19 cellular contexts compared by ENCODE assay signal in the genomic region with DNA sequence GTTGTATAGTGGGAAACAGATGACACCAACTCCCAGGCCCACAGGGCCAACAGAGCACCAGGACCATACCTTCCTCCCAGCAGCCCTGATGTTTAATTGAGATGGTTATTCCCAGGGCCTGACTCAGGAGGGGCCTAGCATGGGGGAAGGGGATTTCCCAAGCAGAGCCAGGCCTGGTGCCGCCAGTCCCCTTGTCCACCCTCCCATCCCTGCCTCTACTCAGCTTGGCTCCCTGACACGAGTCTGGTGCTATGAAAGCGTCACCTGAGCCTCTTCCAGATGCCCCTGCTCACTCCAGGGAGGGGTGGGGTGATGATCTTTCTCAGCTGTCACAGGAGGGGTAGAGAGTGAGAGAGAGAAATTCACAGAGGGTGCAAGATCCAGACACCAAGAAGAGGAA.
DNase-seq lines count a peak whose midpoint lies in the region.
"Had no signal": no experiment of that assay in that cellular context is flagged by ENCODE, and none has a peak within 500 bp of the region (broad histone marks: within the 10 kb centered on the region; RNA-seq: fewer than 3 reads in every experiment).

No MANE protein-coding gene starts in this region.

- no peaks in the 10 kb centered on the region for H3K36me3 Mint-ChIP-seq in activated naive CD4-positive, alpha-beta T cell treated with anti-CD3 and anti-CD28 coated beads, Interleukin-2, amount 50 U/mL, for 24 hours
- H3K36me3 Mint-ChIP-seq: CD14-positive monocyte had no signal

- no peak for DNase-seq in activated naive CD4-positive, alpha-beta T cell (lab: John Stamatoyannopoulos, UW)
- DNase-seq in SK-N-DZ (ENCODE audit: low spot score) (peak; percentile 14), myocyte (ENCODE audit: low read depth) (peak; percentile 10), LoVo (ENCODE audit: low spot score) (no peak), GDM1 (lab: John Stamatoyannopoulos, UW) (no peak), HUDEP-2 (lab: John Stamatoyannopoulos, UW; ENCODE audit: unreplicated experiment in 76 of 76) (no peak)
- DNase-seq: DMS53; GM23248; HCEC 1CT; KG1; NCI-H1092 treated with DMSO at 0.1 percent for 48 hours; NCI-H1436 treated with DMSO at 0.1 percent for 48 hours; NCI-H1930; NCI-H526 treated with DMSO at 0.1 percent for 48 hours; NK-92 treated with Interleukin-12 subunit alpha and Interleukin-12 subunit beta, amount 100 ng/mL, for 24 hours; SHP77 treated with DMSO at 0.1 percent for 48 hours; SK-N-SH had no signal

- H3K27ac Mint-ChIP-seq in activated naive CD4-positive, alpha-beta T cell treated with anti-CD3 and anti-CD28 coated beads, Interleukin-2, amount 50 U/mL, for 24 hours, result peak overlapping the region; percentile 56

- H3K9me3 Mint-ChIP-seq in activated naive CD4-positive, alpha-beta T cell treated with anti-CD3 and anti-CD28 coated beads, Interleukin-2, amount 50 U/mL, for 24 hours, result no peaks in the 10 kb centered on the region
- H3K9me3 Mint-ChIP-seq: CD14-positive monocyte had no signal

- no peak overlapping the region for H3K4me3 Mint-ChIP-seq in activated naive CD4-positive, alpha-beta T cell treated with anti-CD3 and anti-CD28 coated beads, Interleukin-2, amount 50 U/mL, for 24 hours
- H3K4me3 Mint-ChIP-seq: CD14-positive monocyte had no signal

- no peaks in the 10 kb centered on the region for H3K4me1 Mint-ChIP-seq in activated naive CD4-positive, alpha-beta T cell treated with anti-CD3 and anti-CD28 coated beads, Interleukin-2, amount 50 U/mL, for 24 hours

- H3K27me3 Mint-ChIP-seq in activated naive CD4-positive, alpha-beta T cell treated with anti-CD3 and anti-CD28 coated beads, Interleukin-2, amount 50 U/mL, for 24 hours, result no peaks in the 10 kb centered on the region

Comparison
In these comparisons a context has a peak if more than half of its experiments do, and no peak if none do; other contexts are left out.
1. DNase-seq: peak in SK-N-DZ (single experiment) and myocyte (single experiment); none in activated naive CD4-positive, alpha-beta T cell (0 of 4), LoVo (single experiment), GDM1 (single experiment) and HUDEP-2 (0 of 76).